Comparison of ENCODE assay signal across 2 cellular contexts in genomic region chr12:55957106-55957859, GRCh38.
TF ChIP-seq lines count a peak whose summit lies in the region.

No MANE protein-coding gene starts in this region.

TF ChIP-seq in Ishikawa, 13 proteins besides CTCF, POLR2A, EP300 and RAD21:
- TF ChIP-seq EGR1 (IDR thresholded peaks at IDR 0.05), result 0 out of 2 replicates have a peak, but pooled peaks have one; percentile 14
- TF ChIP-seq USF1 (IDR thresholded peaks at IDR 0.05), result no peak
- no peak for TF ChIP-seq CREB1 (IDR thresholded peaks at IDR 0.05; ENCODE audit: low read depth)
- TF ChIP-seq ZBTB7A (IDR thresholded peaks at IDR 0.05; ENCODE audit: low read depth), result no peak
- no peak for TF ChIP-seq TAF1 (IDR thresholded peaks at IDR 0.05; ENCODE audit: low read depth)
- TF ChIP-seq CEBPB (IDR thresholded peaks at IDR 0.05), result no peak
- TF ChIP-seq NFIC (IDR thresholded peaks at IDR 0.05), result peak; percentile 80
- TF ChIP-seq MAX (IDR thresholded peaks at IDR 0.05), result peak; percentile 88
- no peak; the same call in 1 of the 2 replicates for TF ChIP-seq TCF12 (IDR thresholded peaks at IDR 0.05; ENCODE audit: low read depth)
- TF ChIP-seq YY1 (IDR thresholded peaks at IDR 0.05; ENCODE audit: low read depth), result peak; percentile 56; the same call in 1 of the 2 replicates
- TF ChIP-seq FOXM1 (IDR thresholded peaks at IDR 0.05; ENCODE audit: borderline replicate concordance, low read depth), result no peak
- TF ChIP-seq TEAD4 (IDR thresholded peaks at IDR 0.05), result peak; percentile 15; the same call in 1 of the 2 replicates
- no peak for TF ChIP-seq REST (IDR thresholded peaks at IDR 0.05; ENCODE audit: low read depth)

TF ChIP-seq in K562, 482 proteins besides CTCF, POLR2A, EP300 and RAD21:
- TF ChIP-seq SMARCC2 (IDR thresholded peaks at IDR 0.05; ENCODE audit: low read depth) (no peak), NR2C1 (IDR thresholded peaks at IDR 0.05) (peak; percentile 42; the same call in 1 of the 2 replicates), NR2C1 (tag; IDR thresholded peaks at IDR 0.05) (peak; percentile 63), NR2C2 (CRISPR knock-in tag; IDR thresholded peaks at IDR 0.05) (no peak), NR2C2 (tag; IDR thresholded peaks at IDR 0.05) (0 out of 2 replicates have a peak, but pooled peaks have one; percentile 24)
